1 cellular context compared by ENCODE assay signal in the genomic region with DNA sequence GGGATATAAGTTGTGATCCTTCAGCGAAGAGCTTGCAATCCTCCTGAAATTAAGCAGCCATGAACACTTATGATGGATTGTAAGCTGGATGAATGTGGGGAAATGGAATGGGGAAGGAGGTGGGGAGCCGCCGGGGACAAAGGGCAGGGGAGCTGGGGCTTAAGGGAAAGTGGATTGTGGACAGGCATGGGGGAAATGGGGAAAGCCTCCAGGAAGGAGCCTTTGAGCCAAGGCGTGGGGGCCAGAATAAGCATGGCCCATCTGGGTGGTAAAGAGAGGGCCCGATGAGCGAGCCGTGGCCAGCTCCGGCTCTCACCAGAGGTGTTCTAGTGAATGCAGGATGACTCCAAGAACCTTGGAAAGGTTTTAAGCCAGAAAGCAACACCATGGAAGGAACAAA.
TF ChIP-seq lines count a peak whose summit lies in the region.

No MANE protein-coding gene starts in this region.

TF ChIP-seq in GM23338, 12 proteins besides CTCF, POLR2A, EP300 and RAD21:
- TF ChIP-seq, protein P1, sequence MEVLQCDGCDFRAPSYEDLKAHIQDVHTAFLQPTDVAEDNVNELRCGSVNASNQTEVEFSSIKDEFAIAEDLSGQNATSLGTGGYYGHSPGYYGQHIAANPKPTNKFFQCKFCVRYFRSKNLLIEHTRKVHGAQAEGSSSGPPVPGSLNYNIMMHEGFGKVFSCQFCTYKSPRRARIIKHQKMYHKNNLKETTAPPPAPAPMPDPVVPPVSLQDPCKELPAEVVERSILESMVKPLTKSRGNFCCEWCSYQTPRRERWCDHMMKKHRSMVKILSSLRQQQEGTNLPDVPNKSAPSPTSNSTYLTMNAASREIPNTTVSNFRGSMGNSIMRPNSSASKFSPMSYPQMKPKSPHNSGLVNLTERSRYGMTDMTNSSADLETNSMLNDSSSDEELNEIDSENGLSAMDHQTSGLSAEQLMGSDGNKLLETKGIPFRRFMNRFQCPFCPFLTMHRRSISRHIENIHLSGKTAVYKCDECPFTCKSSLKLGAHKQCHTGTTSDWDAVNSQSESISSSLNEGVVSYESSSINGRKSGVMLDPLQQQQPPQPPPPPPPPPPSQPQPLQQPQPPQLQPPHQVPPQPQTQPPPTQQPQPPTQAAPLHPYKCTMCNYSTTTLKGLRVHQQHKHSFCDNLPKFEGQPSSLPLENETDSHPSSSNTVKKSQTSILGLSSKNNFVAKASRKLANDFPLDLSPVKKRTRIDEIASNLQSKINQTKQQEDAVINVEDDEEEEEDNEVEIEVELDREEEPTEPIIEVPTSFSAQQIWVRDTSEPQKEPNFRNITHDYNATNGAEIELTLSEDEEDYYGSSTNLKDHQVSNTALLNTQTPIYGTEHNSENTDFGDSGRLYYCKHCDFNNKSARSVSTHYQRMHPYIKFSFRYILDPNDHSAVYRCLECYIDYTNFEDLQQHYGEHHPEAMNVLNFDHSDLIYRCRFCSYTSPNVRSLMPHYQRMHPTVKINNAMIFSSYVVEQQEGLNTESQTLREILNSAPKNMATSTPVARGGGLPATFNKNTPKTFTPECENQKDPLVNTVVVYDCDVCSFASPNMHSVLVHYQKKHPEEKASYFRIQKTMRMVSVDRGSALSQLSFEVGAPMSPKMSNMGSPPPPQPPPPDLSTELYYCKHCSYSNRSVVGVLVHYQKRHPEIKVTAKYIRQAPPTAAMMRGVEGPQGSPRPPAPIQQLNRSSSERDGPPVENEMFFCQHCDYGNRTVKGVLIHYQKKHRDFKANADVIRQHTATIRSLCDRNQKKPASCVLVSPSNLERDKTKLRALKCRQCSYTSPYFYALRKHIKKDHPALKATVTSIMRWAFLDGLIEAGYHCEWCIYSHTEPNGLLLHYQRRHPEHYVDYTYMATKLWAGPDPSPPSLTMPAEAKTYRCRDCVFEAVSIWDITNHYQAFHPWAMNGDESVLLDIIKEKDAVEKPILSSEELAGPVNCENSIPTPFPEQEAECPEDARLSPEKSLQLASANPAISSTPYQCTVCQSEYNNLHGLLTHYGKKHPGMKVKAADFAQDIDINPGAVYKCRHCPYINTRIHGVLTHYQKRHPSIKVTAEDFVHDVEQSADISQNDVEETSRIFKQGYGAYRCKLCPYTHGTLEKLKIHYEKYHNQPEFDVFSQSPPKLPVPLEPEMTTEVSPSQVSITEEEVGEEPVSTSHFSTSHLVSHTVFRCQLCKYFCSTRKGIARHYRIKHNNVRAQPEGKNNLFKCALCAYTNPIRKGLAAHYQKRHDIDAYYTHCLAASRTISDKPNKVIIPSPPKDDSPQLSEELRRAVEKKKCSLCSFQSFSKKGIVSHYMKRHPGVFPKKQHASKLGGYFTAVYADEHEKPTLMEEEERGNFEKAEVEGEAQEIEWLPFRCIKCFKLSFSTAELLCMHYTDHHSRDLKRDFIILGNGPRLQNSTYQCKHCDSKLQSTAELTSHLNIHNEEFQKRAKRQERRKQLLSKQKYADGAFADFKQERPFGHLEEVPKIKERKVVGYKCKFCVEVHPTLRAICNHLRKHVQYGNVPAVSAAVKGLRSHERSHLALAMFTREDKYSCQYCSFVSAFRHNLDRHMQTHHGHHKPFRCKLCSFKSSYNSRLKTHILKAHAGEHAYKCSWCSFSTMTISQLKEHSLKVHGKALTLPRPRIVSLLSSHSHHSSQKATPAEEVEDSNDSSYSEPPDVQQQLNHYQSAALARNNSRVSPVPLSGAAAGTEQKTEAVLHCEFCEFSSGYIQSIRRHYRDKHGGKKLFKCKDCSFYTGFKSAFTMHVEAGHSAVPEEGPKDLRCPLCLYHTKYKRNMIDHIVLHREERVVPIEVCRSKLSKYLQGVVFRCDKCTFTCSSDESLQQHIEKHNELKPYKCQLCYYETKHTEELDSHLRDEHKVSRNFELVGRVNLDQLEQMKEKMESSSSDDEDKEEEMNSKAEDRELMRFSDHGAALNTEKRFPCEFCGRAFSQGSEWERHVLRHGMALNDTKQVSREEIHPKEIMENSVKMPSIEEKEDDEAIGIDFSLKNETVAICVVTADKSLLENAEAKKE (CRISPR knock-in tag; IDR thresholded peaks at IDR 0.05), result no peak
- no peak for TF ChIP-seq ZNF114 (CRISPR knock-in tag; IDR thresholded peaks at IDR 0.05)
- no peak for TF ChIP-seq EZH2phosphoT487 (IDR thresholded peaks at IDR 0.05; ENCODE audit: unreplicated experiment)
